ENCODE assay signal across 8 cellular contexts in genomic region chr16:31458073-31458834, GRCh38. TPM values are rescaled to one million over a fixed set of nuclear protein-coding genes. Genes with fewer than 3 reads are reported as not detected.
DNase-seq lines count a peak whose midpoint lies in the region; ATAC-seq, FAIRE-seq and TF ChIP-seq lines count a peak whose summit lies in the region.

No MANE protein-coding gene starts in this region.

- H3K4me3 Mint-ChIP-seq in astrocyte (ENCODE audit: unreplicated experiment), result peak overlapping the region; percentile 89

- TF ChIP-seq POLR2A in spleen (IDR thresholded peaks at IDR 0.05), result no peak

- H3K9me3 Mint-ChIP-seq in astrocyte (ENCODE audit: unreplicated experiment), result no peaks in the 10 kb centered on the region

- ATAC-seq in Right ventricle myocardium superior (ENCODE audit: poor library complexity) (peak; percentile 0), Right ventricle myocardium inferior (no peak)

- H3K4me2 ChIP-seq in SK-N-SH (peak overlapping the region; percentile 92), astrocyte (ENCODE audit: low read length) (peak overlapping the region; percentile 89)

- peaks cover 58% of the 10 kb centered on the region for H3K79me2 ChIP-seq in SK-N-SH (ENCODE audit: insufficient read depth)
- H3K79me2 ChIP-seq in astrocyte (ENCODE audit: insufficient read depth, low read length), result peaks cover 56% of the 10 kb centered on the region

- peak; percentile 76 for DNase-seq in Right ventricle myocardium superior
- no peak for DNase-seq in Right ventricle myocardium inferior (ENCODE audit: missing footprints)
- peak; percentile 75 for DNase-seq in HK-2 (ENCODE audit: unreplicated experiment)
- DNase-seq in SK-N-SH, result peak; percentile 58
- DNase-seq in astrocyte (ENCODE audit: low read depth), result peak; percentile 49
- DNase-seq in spleen, result peak; percentile 94
- no peak for DNase-seq in NCI-H187 treated with DMSO at 0.1 percent for 48 hours (lab: John Stamatoyannopoulos, UW)

- H3K9me2 ChIP-seq in SK-N-SH, result no peaks in the 10 kb centered on the region

- no peak overlapping the region for H2AFZ ChIP-seq in SK-N-SH (ENCODE audit: low read depth)
- H2AFZ ChIP-seq in astrocyte (ENCODE audit: low read depth, low read length), result peak overlapping the region; percentile 94

- peak overlapping the region; percentile 72 to 74 for H3K4me3 ChIP-seq in SK-N-SH (ENCODE audit: low read depth in 2 of 2, low read length in 1 of 2)
- H3K4me3 ChIP-seq in astrocyte (ENCODE audit: insufficient read depth, low read depth, low read length), result peak overlapping the region; percentile 77
- peak overlapping the region; percentile 78 for H3K4me3 ChIP-seq in iPS-18c (ENCODE audit: insufficient read depth, low read depth, low read length)
- peak overlapping the region; percentile 60 to 93 (median 73) for H3K4me3 ChIP-seq in spleen

- POLR2A ChIA-PET in SK-N-SH (lab: Yijun Ruan, JAX), result interaction anchor here (0.9 to 3.6 kb wide), 10 partner anchors 7 to 384 kb away, joined by 3 to 15 read pairs (median 4); partner anchors contain the start of genes KAT8, RUSF1, TGFB1I1 and ZNF646

- peak overlapping the region; percentile 59 for H3K27ac Mint-ChIP-seq in astrocyte (ENCODE audit: unreplicated experiment)

- no peak for TF ChIP-seq EP300 in SK-N-SH (IDR thresholded peaks at IDR 0.05; ENCODE audit: borderline replicate concordance in 1 of 2, low read depth in 1 of 2, low read length in 1 of 2)

- FAIRE-seq in astrocyte (lab: Jason Lieb, UNC), result no peak

- H3K36me3 ChIP-seq in SK-N-SH (replicated peaks in 1 of 2; ENCODE audit: control insufficient read depth in 1 of 2, insufficient read depth in 2 of 2, low read length in 1 of 2) (peaks cover 10% of the 10 kb centered on the region in 2 experiments), astrocyte (ENCODE audit: insufficient read depth, low read length) (peaks cover 2% of the 10 kb centered on the region), spleen (peaks cover 0 to 32% (median 14%) of the 10 kb centered on the region in 6 donors)

- peaks cover 2% of the 10 kb centered on the region for H3K36me3 Mint-ChIP-seq in astrocyte (ENCODE audit: low read depth, unreplicated experiment)

- no peaks in the 10 kb centered on the region for H3K27me3 Mint-ChIP-seq in astrocyte (ENCODE audit: low read depth, unreplicated experiment)

- peaks cover 22% of the 10 kb centered on the region for H3F3A ChIP-seq in SK-N-SH (replicated peaks; ENCODE audit: insufficient read depth)

- H3K27me3 ChIP-seq in SK-N-SH (ENCODE audit: insufficient read depth) (no peaks in the 10 kb centered on the region), astrocyte (ENCODE audit: insufficient read depth, low read length) (no peaks in the 10 kb centered on the region), spleen (replicated peaks in 1 of 7) (no peaks in the 10 kb centered on the region)

- H3K27ac ChIP-seq in SK-N-SH (ENCODE audit: low read depth in 2 of 2, low read length in 1 of 2), result peak overlapping the region; percentile 96 to 97
- H3K27ac ChIP-seq in astrocyte (ENCODE audit: low read depth, low read length), result peak overlapping the region; percentile 99
- peak overlapping the region; percentile 97 to 100 (median 99) for H3K27ac ChIP-seq in spleen

- TF ChIP-seq CTCF in SK-N-SH (IDR thresholded peaks at IDR 0.05), result no peak; the same call in 1 of the 2 replicates
- TF ChIP-seq CTCF in astrocyte (IDR thresholded peaks at IDR 0.05; ENCODE audit: insufficient read depth, low read depth, low read length), result no peak
- TF ChIP-seq CTCF in spleen (IDR thresholded peaks at IDR 0.05 in 8 of 11, conservative IDR thresholded peaks at IDR 0.05 in 3 of 11), result peak in 1 of 11 experiments; percentile 17

- 3% methylated on average over 17 of the region's 42 CpGs for WGBS in SK-N-SH (ENCODE audit: low lambda C conversion rate)
- 0 to 2% (median 1%) methylated on average over 36 to 42 of the region's 42 CpGs for WGBS in spleen, 5 donors

- H4K20me1 ChIP-seq in SK-N-SH (ENCODE audit: insufficient read depth) (peaks cover 34% of the 10 kb centered on the region), astrocyte (ENCODE audit: insufficient read depth, low read length) (peaks cover 42% of the 10 kb centered on the region)

- TF ChIP-seq RAD21 in SK-N-SH (IDR thresholded peaks at IDR 0.05; ENCODE audit: low read length), result no peak

- H3K9me3 ChIP-seq in SK-N-SH, result no peaks in the 10 kb centered on the region
- no peaks in the 10 kb centered on the region for H3K9me3 ChIP-seq in astrocyte (ENCODE audit: insufficient read depth, low read depth, low read length)
- H3K9me3 ChIP-seq in iPS-18c (ENCODE audit: control insufficient read depth, insufficient read depth, low read length), result no peaks in the 10 kb centered on the region
- H3K9me3 ChIP-seq in spleen, result no peaks in the 10 kb centered on the region

- CTCF ChIA-PET in SK-N-SH (lab: Yijun Ruan, JAX), result interaction anchor here (0.7 to 8.0 kb wide), 17 partner anchors 12 to 502 kb away, joined by 3 to 80 read pairs (median 4); partner anchors contain the start of genes COX6A2, HSD3B7, RUSF1 and TGFB1I1

- H3K9ac ChIP-seq in SK-N-SH (peak overlapping the region; percentile 98), astrocyte (ENCODE audit: low read length) (peak overlapping the region; percentile 97)

- H3K4me1 ChIP-seq in SK-N-SH (ENCODE audit: control insufficient read depth in 1 of 2, insufficient read depth in 2 of 2, low read depth in 1 of 2, low read length in 1 of 2) (peaks cover 38 to 43% of the 10 kb centered on the region in 2 experiments; a peak in 2 of 4 replicates), astrocyte (ENCODE audit: insufficient read depth, low read length) (peaks cover 44% of the 10 kb centered on the region), spleen (peaks cover 32 to 77% (median 61%) of the 10 kb centered on the region in 6 donors)

- intact Hi-C loops in Right ventricle myocardium superior (cut with DNase I), result no loop called here
- intact Hi-C loops in Right ventricle myocardium inferior (cut with DNase I), result loop anchor here (5.0 to 10.0 kb wide), 3 partner anchors 383 to 471 kb away; partner anchors contain the start of genes HSD3B7, ZNF267, ZNF646 and ZNF668
- intact Hi-C loops in spleen (cut with DNase I; ENCODE audit: low total_unique reads), result no loop called here

- peaks cover 29% of the 10 kb centered on the region for H3K4me1 Mint-ChIP-seq in astrocyte (ENCODE audit: low read depth, unreplicated experiment)

TF ChIP-seq in SK-N-SH, 30 proteins besides CTCF, POLR2A, EP300 and RAD21:
- TF ChIP-seq RFX5 (IDR thresholded peaks at IDR 0.05; ENCODE audit: low read length) (no peak), MAX (IDR thresholded peaks at IDR 0.05; ENCODE audit: low read depth) (peak; percentile 68)

RNA-seq across cellular contexts. Expression of gene ARMC5, which starts 1.0 kb away (rescaled TPM):
- 5.8 TPM for total RNA-seq in Right ventricle myocardium superior
- total RNA-seq in Right ventricle myocardium inferior, result 5.5 TPM
- 7.0 and 8.9 TPM in 2 replicates for polyA plus RNA-seq in SK-N-SH (2012; rRNA removed)
- polyA plus RNA-seq in SK-N-SH (2012; cell fraction: cytosol; rRNA removed), result 3.1 and 4.3 TPM in 2 replicates
- polyA plus RNA-seq in SK-N-SH (2012; cell fraction: nucleus; rRNA removed), result 27.4 and 34.6 TPM in 2 replicates
- 11.5 and 12.1 TPM in 2 replicates for total RNA-seq in astrocyte
- total RNA-seq in spleen, result 10 to 100 TPM in 6 of 7 donors, 1 to 10 TPM in 1; 9.2 to 13.9 (median 11.7) TPM
- polyA plus RNA-seq in spleen, result 10 to 100 TPM in 2 of 3 donors, 1 to 10 TPM in 1; 8.8 to 23.5 (median 16.2) TPM

RNA-seq across cellular contexts. Expression of gene TGFB1I1, which starts 13.7 kb away (rescaled TPM):
- 13.2 TPM for total RNA-seq in Right ventricle myocardium superior
- 19.9 TPM for total RNA-seq in Right ventricle myocardium inferior
- 29.7 and 30.4 TPM in 2 replicates for polyA plus RNA-seq in SK-N-SH (2012; rRNA removed)
- polyA plus RNA-seq in SK-N-SH (2012; cell fraction: cytosol; rRNA removed), result 15.3 and 29.1 TPM in 2 replicates
- polyA plus RNA-seq in SK-N-SH (2012; cell fraction: nucleus; rRNA removed), result 90.7 and 142 TPM in 2 replicates
- total RNA-seq in astrocyte, result 124 and 134 TPM in 2 replicates
- 10 to 100 TPM; 17.6 to 69.0 (median 36.4) TPM for total RNA-seq in spleen
- 10 to 100 TPM; 10.7 to 23.6 (median 13.5) TPM for polyA plus RNA-seq in spleen

RNA-seq across cellular contexts. Expression of gene ZNF843, which starts 15.7 kb away (rescaled TPM):
- 1.9 TPM for total RNA-seq in Right ventricle myocardium superior
- 1.8 TPM for total RNA-seq in Right ventricle myocardium inferior
- polyA plus RNA-seq in SK-N-SH (2012; rRNA removed), result 0.45 and 0.61 TPM in 2 replicates
- 0.28 and 0.49 TPM in 2 replicates for polyA plus RNA-seq in SK-N-SH (2012; cell fraction: cytosol; rRNA removed)
- 0.35 and 0.46 TPM in 2 replicates for polyA plus RNA-seq in SK-N-SH (2012; cell fraction: nucleus; rRNA removed)
- 0.50 and 0.84 TPM in 2 replicates for total RNA-seq in astrocyte
- total RNA-seq in spleen, result 1 to 10 TPM in 2 of 7 donors, under 1 TPM in 5; 0.52 to 1.7 (median 0.69) TPM
- polyA plus RNA-seq in spleen, result under 1 TPM; 0.10 to 0.15 (median 0.12) TPM

RNA-seq across cellular contexts. Expression of gene SLC5A2, which starts 24.7 kb away (rescaled TPM):
- total RNA-seq in Right ventricle myocardium superior (not detected), Right ventricle myocardium inferior (not detected), astrocyte (not detected in 2 replicates), spleen (1 to 10 TPM in 1 of 7 donors, under 1 TPM in 3, not detected in 3; 0.17 to 1.2 (median 0.53) TPM)
- polyA plus RNA-seq in SK-N-SH (2012; rRNA removed) (0.31 and 0.58 TPM in 2 replicates), spleen (1 to 10 TPM; 1.3 to 2.3 (median 1.7) TPM)
- 0.12 and 0.14 TPM in 2 replicates for polyA plus RNA-seq in SK-N-SH (2012; cell fraction: cytosol; rRNA removed)
- polyA plus RNA-seq in SK-N-SH (2012; cell fraction: nucleus; rRNA removed), result 2.5 and 2.6 TPM in 2 replicates

RNA-seq across cellular contexts. Expression of gene COX6A2, which starts 30.1 kb away (rescaled TPM):
- total RNA-seq in Right ventricle myocardium superior, result 1,514 TPM
- total RNA-seq in Right ventricle myocardium inferior, result 1,434 TPM
- not detected in 2 replicates for polyA plus RNA-seq in SK-N-SH (2012; rRNA removed)
- not detected in 2 replicates for polyA plus RNA-seq in SK-N-SH (2012; cell fraction: cytosol; rRNA removed)
- polyA plus RNA-seq in SK-N-SH (2012; cell fraction: nucleus; rRNA removed), result not detected in 2 replicates
- not detected in 2 replicates for total RNA-seq in astrocyte
- not detected for total RNA-seq in spleen
- polyA plus RNA-seq in spleen, result under 1 TPM in 2 of 3 donors, not detected in 1; 0.79 to 0.80 TPM

Comparison
In these comparisons a context has a peak if more than half of its experiments do, and no peak if none do; other contexts are left out.
1. DNase-seq: peak in Right ventricle myocardium superior (single experiment), HK-2 (single experiment), SK-N-SH (single experiment), astrocyte (single experiment) and spleen (single experiment); none in Right ventricle myocardium inferior (single experiment) and NCI-H187 treated with DMSO at 0.1 percent for 48 hours (single experiment).
2. Peak in every context shown above with its lines, with median percentiles within 50 percentile points of each other: H3K27ac ChIP-seq and H3K4me3 ChIP-seq.